7 cellular contexts compared by ENCODE assay signal in genomic region chr3:124535306-124535705, GRCh38.
"Had no signal": no experiment of that assay in that cellular context is flagged by ENCODE, and none has a peak within 500 bp of the region (broad histone marks: within the 10 kb centered on the region; RNA-seq: fewer than 3 reads in every experiment).

No MANE protein-coding gene starts in this region.

- DNase-seq: GDM1, GF-D8 had no signal

- FAIRE-seq: G401.6, GM12891, GM12892, GM18507, GM19239 had no signal
